ENCODE assay signal across 1 cellular context in genomic region chr19:54115071-54116063, GRCh38.
TF ChIP-seq lines count a peak whose summit lies in the region.

PRPF31 (plus strand) TSS chr19:54115754; CDS start chr19:54118279, 2,525 bp downstream.
TFPT (minus strand) TSS chr19:54115657; CDS start chr19:54115269, 388 bp downstream.

TF ChIP-seq in HepG2, 621 proteins besides CTCF, POLR2A, EP300 and RAD21 (continued from another document and continues in another):
- TF ChIP-seq ZNF207 (IDR thresholded peaks at IDR 0.05; ENCODE audit: borderline replicate concordance) (no peak), DMAP1 (CRISPR knock-in tag; IDR thresholded peaks at IDR 0.05) (peak; percentile 82), NR2F2 (IDR thresholded peaks at IDR 0.05; ENCODE audit: borderline replicate concordance, low read depth) (peak; percentile 47; the same call in 1 of the 2 replicates), SIX1 (CRISPR knock-in tag; IDR thresholded peaks at IDR 0.05; ENCODE audit: borderline replicate concordance) (no peak; the same call in 1 of the 2 replicates), ZIK1 (CRISPR knock-in tag; IDR thresholded peaks at IDR 0.05; ENCODE audit: borderline replicate concordance, low read depth) (no peak), FOXM1 (CRISPR knock-in tag; IDR thresholded peaks at IDR 0.05) (no peak), ZNF597 (CRISPR knock-in tag; IDR thresholded peaks at IDR 0.05) (no peak), ZNF326 (CRISPR knock-in tag; IDR thresholded peaks at IDR 0.05; ENCODE audit: borderline replicate concordance) (no peak), RFX1 (IDR thresholded peaks at IDR 0.05) (no peak), ZBTB42 (CRISPR knock-in tag; IDR thresholded peaks at IDR 0.05) (no peak), MLXIP (CRISPR knock-in tag; IDR thresholded peaks at IDR 0.05; ENCODE audit: borderline replicate concordance) (no peak), MXD4 (CRISPR knock-in tag; IDR thresholded peaks at IDR 0.05) (peak; percentile 70; the same call in 1 of the 2 replicates), ZNF432 (CRISPR knock-in tag; IDR thresholded peaks at IDR 0.05; ENCODE audit: borderline replicate concordance) (no peak), POGZ (CRISPR knock-in tag; IDR thresholded peaks at IDR 0.05) (peak; percentile 73), ZNF572 (CRISPR knock-in tag; IDR thresholded peaks at IDR 0.05) (no peak; the same call in 1 of the 2 replicates), ZNF770 (CRISPR knock-in tag; IDR thresholded peaks at IDR 0.05) (peak; percentile 65), ASH2L (IDR thresholded peaks at IDR 0.05; ENCODE audit: insufficient read length, low read depth, low read length) (peak; percentile 98), HNRNPK (IDR thresholded peaks at IDR 0.05; ENCODE audit: low read depth, low read length, poor library complexity, severe bottlenecking) (no peak), SP4 (CRISPR knock-in tag; IDR thresholded peaks at IDR 0.05) (peak; percentile 75; the same call in 1 of the 2 replicates), ZNF766 (CRISPR knock-in tag; IDR thresholded peaks at IDR 0.05; ENCODE audit: borderline replicate concordance) (no peak), ARID4A (CRISPR knock-in tag; IDR thresholded peaks at IDR 0.05; ENCODE audit: borderline replicate concordance) (peak; percentile 94), RORA (CRISPR knock-in tag; IDR thresholded peaks at IDR 0.05) (no peak), KAT2B (IDR thresholded peaks at IDR 0.05; ENCODE audit: borderline replicate concordance, low read depth, low read length) (no peak), DRAP1 (CRISPR knock-in tag; IDR thresholded peaks at IDR 0.05) (peak; percentile 55; the same call in 1 of the 2 replicates), ZBTB7B (CRISPR knock-in tag; IDR thresholded peaks at IDR 0.05) (peak; percentile 65; the same call in 1 of the 2 replicates), ZNF414 (CRISPR knock-in tag; IDR thresholded peaks at IDR 0.05) (no peak), DBP (CRISPR knock-in tag; IDR thresholded peaks at IDR 0.05; ENCODE audit: not compliant biosample characterization) (no peak), ZNF44 (CRISPR knock-in tag; IDR thresholded peaks at IDR 0.05) (0 out of 2 replicates have a peak, but pooled peaks have one; percentile 86), ZBTB20 (CRISPR knock-in tag; IDR thresholded peaks at IDR 0.05; ENCODE audit: borderline replicate concordance, low read depth) (peak; percentile 78; the same call in 1 of the 2 replicates), PRDM10 (CRISPR knock-in tag; IDR thresholded peaks at IDR 0.05; ENCODE audit: low read depth) (peak; percentile 18; the same call in 1 of the 2 replicates), SOX6 (IDR thresholded peaks at IDR 0.05) (no peak), SOX6 (CRISPR knock-in tag; IDR thresholded peaks at IDR 0.05) (peak; percentile 47; the same call in 1 of the 2 replicates), FOXO1 (CRISPR knock-in tag; IDR thresholded peaks at IDR 0.05) (peak; percentile 42; the same call in 1 of the 2 replicates), NFIB (CRISPR knock-in tag; IDR thresholded peaks at IDR 0.05; ENCODE audit: borderline replicate concordance) (no peak), ZBTB3 (CRISPR knock-in tag; IDR thresholded peaks at IDR 0.05; ENCODE audit: borderline replicate concordance, low read depth) (peak; percentile 84; the same call in 1 of the 2 replicates), NFIC (IDR thresholded peaks at IDR 0.05; ENCODE audit: low read length) (0 out of 2 replicates have a peak, but pooled peaks have one; percentile 43), MTA3 (CRISPR knock-in tag; IDR thresholded peaks at IDR 0.05) (0 out of 2 replicates have a peak, but pooled peaks have one; percentile 45), ZNF773 (CRISPR knock-in tag; IDR thresholded peaks at IDR 0.05; ENCODE audit: borderline replicate concordance) (no peak), ARNT (IDR thresholded peaks at IDR 0.05) (no peak), ZNF562 (CRISPR knock-in tag; IDR thresholded peaks at IDR 0.05; ENCODE audit: borderline replicate concordance) (no peak), ZBTB2 (CRISPR knock-in tag; IDR thresholded peaks at IDR 0.05; ENCODE audit: low read depth) (peak; percentile 65; the same call in 1 of the 2 replicates)
